ENCODE assay signal across 19 cellular contexts in genomic region chr12:40033260-40033649, GRCh38.
DNase-seq lines count a peak whose midpoint lies in the region; ATAC-seq, FAIRE-seq and TF ChIP-seq lines count a peak whose summit lies in the region.
"Had no signal": no experiment of that assay in that cellular context is flagged by ENCODE, and none has a peak within 500 bp of the region (broad histone marks: within the 10 kb centered on the region; RNA-seq: fewer than 3 reads in every experiment).

No MANE protein-coding gene starts in this region.

- H3K36me3 ChIP-seq in HUES64 (ENCODE audit: insufficient read depth, low read length) (no peaks in the 10 kb centered on the region), H1 (ENCODE audit: control insufficient read depth in 2 of 4, insufficient read depth in 4 of 4, low read length in 3 of 4) (no peaks in the 10 kb centered on the region), pancreas (no peaks in the 10 kb centered on the region)
- H3K36me3 ChIP-seq: BLaER1 treated with 17β-estradiol and CSF1 and Interleukin-3, amounts not matched to agents 10 nM and 100 nM; upper lobe of left lung had no signal

- H3K18ac ChIP-seq in H1 (ENCODE audit: extremely low read depth, low read length), result no peak overlapping the region

- H2BK15ac ChIP-seq in H1 (ENCODE audit: low read length), result no peak overlapping the region

- no peak overlapping the region for H3K4ac ChIP-seq in H1 (replicated peaks; ENCODE audit: insufficient read length, low read depth, low read length)

- H3K4me3 ChIP-seq in HUES64 (ENCODE audit: low read length), result no peak overlapping the region
- peak overlapping the region in 2 of 4 experiments; percentile 0 to 14; a peak in 1 of 8 replicates for H3K4me3 ChIP-seq in H1 (ENCODE audit: extremely low read depth in 1 of 4, insufficient read depth in 2 of 4, low read depth in 3 of 4, low read length in 4 of 4)
- peak overlapping the region in 1 of 4 donors; percentile 5 for H3K4me3 ChIP-seq in pancreas
- H3K4me3 ChIP-seq: BLaER1 treated with 17β-estradiol and CSF1 and Interleukin-3, amounts not matched to agents 10 nM and 100 nM had no signal

- no peak for FAIRE-seq in H1 (lab: Jason Lieb, UNC)
- FAIRE-seq in pancreas (lab: Jason Lieb, UNC), result no peak

- H3K9me3 ChIP-seq in HUES64 (ENCODE audit: insufficient read depth, low read depth, low read length) (no peaks in the 10 kb centered on the region), H1 (ENCODE audit: insufficient read depth in 2 of 2, low read depth in 1 of 2, low read length in 1 of 2) (no peaks in the 10 kb centered on the region), pancreas (no peaks in the 10 kb centered on the region)
- H3K9me3 ChIP-seq: BLaER1 treated with 17β-estradiol and CSF1 and Interleukin-3, amounts not matched to agents 10 nM and 100 nM; upper lobe of left lung had no signal

- H3K27ac ChIP-seq in HUES64 (ENCODE audit: low read depth, low read length) (peak overlapping the region; percentile 37; the same call in 1 of the 2 replicates), H1 (ENCODE audit: low read depth, low read length) (no peak overlapping the region), pancreas (peak overlapping the region in 2 of 4 donors; percentile 41 to 51)
- H3K27ac ChIP-seq: BLaER1 treated with 17β-estradiol and CSF1 and Interleukin-3, amounts not matched to agents 10 nM and 100 nM had no signal

- intact Hi-C loops in pancreas (cut with DNase I), result loop anchor here in 1 of 3 donors (10.0 kb wide), 1 partner anchor 72 kb away; the partner anchor contains the start of gene SLC2A13
- intact Hi-C loops in activated T-helper 2 cell treated with anti-CD3 and anti-CD28 coated beads, Interferon-gamma antibody, Interleukin-2, Interleukin-4, amounts not matched to agents 10 μg/mL and 5 μg/mL and 100 μg/mL, durations not matched to agents 14 hours and 24 hours and 36 hours (cut with micrococcal nuclease), result no loop called here

- no peak for TF ChIP-seq POLR2A in H1 (IDR thresholded peaks at IDR 0.05; ENCODE audit: control extremely low read depth in 1 of 2, low read depth in 2 of 2, low read length in 2 of 2)

- no peak overlapping the region for H2BK5ac ChIP-seq in H1 (ENCODE audit: low read depth, low read length)

- no peak for TF ChIP-seq RAD21 in H1 (IDR thresholded peaks at IDR 0.05 in 1 of 2, conservative IDR thresholded peaks at IDR 0.05 in 1 of 2; ENCODE audit: low read depth in 2 of 2, low read length in 2 of 2)

- no peak overlapping the region for H4K91ac ChIP-seq in H1 (replicated peaks; ENCODE audit: insufficient read length, low read length)

- H3K27ac Mint-ChIP-seq in activated T-helper 2 cell treated with anti-CD3 and anti-CD28 coated beads, Interferon-gamma antibody, Interleukin-2, Interleukin-4, amounts not matched to agents 10 μg/mL and 5 μg/mL and 100 μg/mL, durations not matched to agents 14 hours and 24 hours and 36 hours, result no peak overlapping the region
- H3K27ac Mint-ChIP-seq: activated naive CD4-positive, alpha-beta T cell treated with anti-CD3 and anti-CD28 coated beads, Interleukin-2, amount 50 U/mL, for 24 hours; stimulated activated naive B cell treated with anti-CD40 and anti-IgM and Interleukin-4, amounts not matched to agents 10 μg/mL and 1 μg/mL and 100 μg/mL, for 72 hours had no signal

- H4K8ac ChIP-seq in H1 (ENCODE audit: extremely low read depth, insufficient read depth, low read length), result no peak overlapping the region

- peaks cover 0 to 4% of the 10 kb centered on the region in 2 experiments for H4K20me1 ChIP-seq in H1 (replicated peaks in 1 of 2; ENCODE audit: control insufficient read depth in 1 of 2, insufficient read depth in 2 of 2, low read length in 2 of 2)
- H4K20me1 ChIP-seq: BLaER1 treated with 17β-estradiol and CSF1 and Interleukin-3, amounts not matched to agents 10 nM and 100 nM had no signal

- no peak for TF ChIP-seq EP300 in H1 (IDR thresholded peaks at IDR 0.05; ENCODE audit: borderline replicate concordance in 1 of 2, low read depth in 2 of 2, low read length in 2 of 2)

- CTCF ChIA-PET in H1 (lab: Charles Lee; ENCODE audit: partially characterized antibody), result interaction anchor here (1.0 to 1.8 kb wide), 4 partner anchors 22 to 77 kb away, joined by 3 to 5 read pairs (median 4); partner anchors contain the start of gene SLC2A13

- H4K5ac ChIP-seq in H1 (ENCODE audit: insufficient read length, low read depth, low read length), result no peak overlapping the region

- POLR2A ChIA-PET in H1 (lab: Charles Lee; ENCODE audit: partially characterized antibody), result interaction anchor here (1.6 kb wide), 1 partner anchor 13 kb away, joined by 3 read pairs; no protein-coding TSS in a partner anchor

- H2AFZ ChIP-seq in H1 (ENCODE audit: low read length), result no peak overlapping the region

- H3K79me2 ChIP-seq in H1 (ENCODE audit: control insufficient read depth in 1 of 2, insufficient read depth in 2 of 2, low read length in 2 of 2), result no peaks in the 10 kb centered on the region; a peak in 1 of 4 replicates

- H3K4me1 Mint-ChIP-seq in activated T-helper 2 cell treated with anti-CD3 and anti-CD28 coated beads, Interferon-gamma antibody, Interleukin-2, Interleukin-4, amounts not matched to agents 10 μg/mL and 5 μg/mL and 100 μg/mL, durations not matched to agents 14 hours and 24 hours and 36 hours (ENCODE audit: low read depth), result no peaks in the 10 kb centered on the region
- H3K4me1 Mint-ChIP-seq: activated naive CD4-positive, alpha-beta T cell treated with anti-CD3 and anti-CD28 coated beads, Interleukin-2, amount 50 U/mL, for 24 hours had no signal

- no peak overlapping the region for H2BK120ac ChIP-seq in H1 (replicated peaks; ENCODE audit: low read depth, low read length)

- no peak overlapping the region for H2BK20ac ChIP-seq in H1 (ENCODE audit: low read length)

- TF ChIP-seq CTCF in H1 (IDR thresholded peaks at IDR 0.05; ENCODE audit: control extremely low read depth in 1 of 3, insufficient read depth in 1 of 3, low read depth in 1 of 3, low read length in 3 of 3) (no peak), pancreas (IDR thresholded peaks at IDR 0.05) (no peak)

- H3K14ac ChIP-seq in H1 (ENCODE audit: insufficient read length), result no peak overlapping the region

- DNase-seq in NCI-H345 (lab: John Stamatoyannopoulos, UW) (peak; percentile 40), NCI-H345 treated with DMSO at 0.1 percent for 48 hours (lab: John Stamatoyannopoulos, UW; ENCODE audit: unreplicated experiment) (no peak), H1 (ENCODE audit: low read depth in 1 of 2, low spot score in 2 of 2) (no peak), pancreas (peak in 3 of 6 donors; percentile 19 to 54 (median 24)), NCI-H2196 (lab: John Stamatoyannopoulos, UW; ENCODE audit: unreplicated experiment) (no peak)
- DNase-seq in activated T-helper 2 cell treated with anti-CD3 and anti-CD28 coated beads, Interferon-gamma antibody, Interleukin-2, Interleukin-4, amounts not matched to agents 10 μg/mL and 5 μg/mL and 100 μg/mL, durations not matched to agents 14 hours and 24 hours and 36 hours (ENCODE audit: low spot score), result no peak
- no peak for DNase-seq in activated CD8-positive, alpha-beta memory T cell treated with anti-CD3 and anti-CD28 coated beads, Interleukin-2, amount 50 U/mL, for 48 hours
- DNase-seq: activated CD4-positive, alpha-beta T cell treated with anti-CD3 and anti-CD28 coated beads, Interleukin-2, amount 50 U/mL, for 4 hours; activated T-cell treated with anti-CD3 and anti-CD28 coated beads, Interleukin-2, amount 50 U/mL, for 1 hour; dermis blood vessel endothelial cell; erythroblast; HCEC 1CT; NCI-H2029; stimulated activated CD4-positive, alpha-beta T cell treated with anti-CD3 and anti-CD28 coated beads, Interleukin-15, amount 100 ng/mL, for 24 hours; stimulated activated naive B cell treated with anti-CD40 and anti-IgM and Interleukin-4, amounts not matched to agents 10 μg/mL and 1 μg/mL and 100 μg/mL, for 72 hours; upper lobe of left lung had no signal

- no peaks in the 10 kb centered on the region for H3K9me3 Mint-ChIP-seq in activated T-helper 2 cell treated with anti-CD3 and anti-CD28 coated beads, Interferon-gamma antibody, Interleukin-2, Interleukin-4, amounts not matched to agents 10 μg/mL and 5 μg/mL and 100 μg/mL, durations not matched to agents 14 hours and 24 hours and 36 hours
- H3K9me3 Mint-ChIP-seq: activated naive CD4-positive, alpha-beta T cell treated with anti-CD3 and anti-CD28 coated beads, Interleukin-2, amount 50 U/mL, for 24 hours; stimulated activated naive B cell treated with anti-CD40 and anti-IgM and Interleukin-4, amounts not matched to agents 10 μg/mL and 1 μg/mL and 100 μg/mL, for 72 hours had no signal

- H3K9ac ChIP-seq in HUES64 (ENCODE audit: low read depth, low read length) (no peak overlapping the region), H1 (replicated peaks in 1 of 4; ENCODE audit: extremely low read depth in 1 of 4, low read depth in 3 of 4, low read length in 3 of 4) (no peak overlapping the region)
- H3K9ac ChIP-seq: BLaER1 treated with 17β-estradiol and CSF1 and Interleukin-3, amounts not matched to agents 10 nM and 100 nM had no signal

- no peak overlapping the region for H2BK12ac ChIP-seq in H1 (ENCODE audit: low read depth, low read length)

- H2AK5ac ChIP-seq in H1 (ENCODE audit: low read depth, low read length), result no peak overlapping the region

- ATAC-seq in pancreas, result peak; percentile 71 to 92 (median 86)
- ATAC-seq: stimulated activated naive B cell treated with anti-CD40 and anti-IgM and Interleukin-4, amounts not matched to agents 10 μg/mL and 1 μg/mL and 100 μg/mL, for 72 hours had no signal

- H3K23me2 ChIP-seq in H1 (ENCODE audit: low read depth, low read length), result no peaks in the 10 kb centered on the region

- no peaks in the 10 kb centered on the region for H3K36me3 Mint-ChIP-seq in activated T-helper 2 cell treated with anti-CD3 and anti-CD28 coated beads, Interferon-gamma antibody, Interleukin-2, Interleukin-4, amounts not matched to agents 10 μg/mL and 5 μg/mL and 100 μg/mL, durations not matched to agents 14 hours and 24 hours and 36 hours (ENCODE audit: low read depth)
- H3K36me3 Mint-ChIP-seq: activated naive CD4-positive, alpha-beta T cell treated with anti-CD3 and anti-CD28 coated beads, Interleukin-2, amount 50 U/mL, for 24 hours had no signal

- H3K4me2 ChIP-seq in H1 (ENCODE audit: insufficient read depth in 1 of 2, low read depth in 2 of 2, low read length in 2 of 2), result peak overlapping the region; percentile 47 to 54; a peak in 2 of 4 replicates
- H3K4me2 ChIP-seq: BLaER1 treated with 17β-estradiol and CSF1 and Interleukin-3, amounts not matched to agents 10 nM and 100 nM had no signal

- H3K4me1 ChIP-seq in HUES64 (ENCODE audit: insufficient read depth, low read length) (peaks cover 38% of the 10 kb centered on the region), H1 (replicated peaks in 1 of 4; ENCODE audit: control insufficient read depth in 3 of 4, insufficient read depth in 4 of 4, low read length in 3 of 4) (peaks cover 0 to 18% (median 12%) of the 10 kb centered on the region in 4 experiments; a peak in 6 of 7 replicates), pancreas (peaks cover 0 to 23% (median 17%) of the 10 kb centered on the region in 3 donors)
- H3K4me1 ChIP-seq: BLaER1 treated with 17β-estradiol and CSF1 and Interleukin-3, amounts not matched to agents 10 nM and 100 nM had no signal

- no peaks in the 10 kb centered on the region for H3K79me1 ChIP-seq in H1 (ENCODE audit: low read depth, low read length)

- H3K27me3 ChIP-seq in HUES64 (ENCODE audit: insufficient read depth, low read length), result no peaks in the 10 kb centered on the region
- H3K27me3 ChIP-seq in H1 (replicated peaks in 1 of 4; ENCODE audit: control insufficient read depth in 3 of 4, extremely low read depth in 1 of 4, insufficient read depth in 3 of 4, low read length in 3 of 4), result no peaks in the 10 kb centered on the region
- H3K27me3 ChIP-seq in pancreas, result no peaks in the 10 kb centered on the region
- H3K27me3 ChIP-seq: BLaER1 treated with 17β-estradiol and CSF1 and Interleukin-3, amounts not matched to agents 10 nM and 100 nM; upper lobe of left lung had no signal

- no peak overlapping the region for H3K56ac ChIP-seq in H1 (replicated peaks; ENCODE audit: insufficient read length, low read depth, low read length)

- H3K27me3 Mint-ChIP-seq in activated T-helper 2 cell treated with anti-CD3 and anti-CD28 coated beads, Interferon-gamma antibody, Interleukin-2, Interleukin-4, amounts not matched to agents 10 μg/mL and 5 μg/mL and 100 μg/mL, durations not matched to agents 14 hours and 24 hours and 36 hours (ENCODE audit: low read depth), result no peaks in the 10 kb centered on the region
- H3K27me3 Mint-ChIP-seq: activated naive CD4-positive, alpha-beta T cell treated with anti-CD3 and anti-CD28 coated beads, Interleukin-2, amount 50 U/mL, for 24 hours; stimulated activated naive B cell treated with anti-CD40 and anti-IgM and Interleukin-4, amounts not matched to agents 10 μg/mL and 1 μg/mL and 100 μg/mL, for 72 hours had no signal

- no peak overlapping the region for H3K23ac ChIP-seq in H1 (ENCODE audit: insufficient read length)

- H3K4me3 Mint-ChIP-seq in activated T-helper 2 cell treated with anti-CD3 and anti-CD28 coated beads, Interferon-gamma antibody, Interleukin-2, Interleukin-4, amounts not matched to agents 10 μg/mL and 5 μg/mL and 100 μg/mL, durations not matched to agents 14 hours and 24 hours and 36 hours (ENCODE audit: low read depth), result no peak overlapping the region
- H3K4me3 Mint-ChIP-seq: activated naive CD4-positive, alpha-beta T cell treated with anti-CD3 and anti-CD28 coated beads, Interleukin-2, amount 50 U/mL, for 24 hours; stimulated activated naive B cell treated with anti-CD40 and anti-IgM and Interleukin-4, amounts not matched to agents 10 μg/mL and 1 μg/mL and 100 μg/mL, for 72 hours had no signal
